In the genomic region with DNA sequence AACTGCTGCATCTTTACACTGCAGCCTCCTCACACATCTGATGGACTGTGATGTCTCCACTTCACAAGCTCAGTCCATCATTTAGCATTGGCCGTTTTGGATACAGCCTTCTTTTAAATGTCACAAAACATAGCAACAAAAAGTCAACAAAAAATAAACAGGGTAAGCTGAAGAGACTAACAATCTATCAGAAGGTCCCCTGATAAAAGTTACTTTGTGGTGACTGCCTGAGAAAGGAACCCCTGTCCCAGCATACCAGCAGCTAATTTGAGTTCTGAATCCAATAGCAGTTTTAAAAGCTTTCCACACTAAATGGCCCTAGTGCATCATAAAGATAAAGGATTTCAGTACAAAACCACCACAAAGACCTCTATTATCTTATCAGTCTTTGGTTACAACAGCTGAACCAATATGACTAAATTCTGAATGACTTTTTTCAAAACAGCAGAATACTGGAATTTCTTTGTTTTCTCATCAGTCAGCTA, we compare ENCODE assay signal across 17 cellular contexts.
DNase-seq lines count a peak whose midpoint lies in the region; ATAC-seq and TF ChIP-seq lines count a peak whose summit lies in the region.
"Had no signal": no experiment of that assay in that cellular context is flagged by ENCODE, and none has a peak within 500 bp of the region (broad histone marks: within the 10 kb centered on the region; RNA-seq: fewer than 3 reads in every experiment).

No MANE protein-coding gene starts in this region.

- intact Hi-C loops in left ventricle myocardium superior (cut with micrococcal nuclease), result loop anchor here (10.0 kb wide), 1 partner anchor 411 kb away; no protein-coding TSS in a partner anchor

- H3K4me3 ChIP-seq in SK-N-MC (no peak overlapping the region), osteoblast (ENCODE audit: insufficient read depth, low read length) (no peak overlapping the region)
- H3K4me3 ChIP-seq: colonic mucosa, suprapubic skin had no signal

- H3K27me3 Mint-ChIP-seq in HFFc6 (ENCODE audit: insufficient read depth), result no peaks in the 10 kb centered on the region
- H3K27me3 Mint-ChIP-seq: activated CD4-positive, alpha-beta T cell treated with anti-CD3 and anti-CD28 coated beads, Interleukin-2, amount 10 ng/mL, durations not matched to agents 24 days and 14 days had no signal

- H3K4me3 Mint-ChIP-seq in HFFc6, result no peak overlapping the region
- H3K4me3 Mint-ChIP-seq: activated CD4-positive, alpha-beta T cell treated with anti-CD3 and anti-CD28 coated beads, Interleukin-2, amount 10 ng/mL, durations not matched to agents 24 days and 14 days had no signal

- no peaks in the 10 kb centered on the region for H3K79me2 ChIP-seq in osteoblast (ENCODE audit: insufficient read depth, low read length)

- no peaks in the 10 kb centered on the region for H4K20me1 ChIP-seq in osteoblast (ENCODE audit: insufficient read depth, low read length)

- no peak overlapping the region for H3K4me2 ChIP-seq in osteoblast (ENCODE audit: insufficient read depth, low read length)
- H3K4me2 ChIP-seq: KMS-11 had no signal

- no peak overlapping the region for H2AFZ ChIP-seq in osteoblast (ENCODE audit: low read length)

- H3K4me1 Mint-ChIP-seq in HFFc6 (ENCODE audit: low read depth), result peaks cover 34% of the 10 kb centered on the region; the same call in 1 of the 2 replicates
- H3K4me1 Mint-ChIP-seq: activated CD4-positive, alpha-beta T cell treated with anti-CD3 and anti-CD28 coated beads, Interleukin-2, amount 10 ng/mL, durations not matched to agents 24 days and 14 days had no signal

- H3K9ac ChIP-seq in SK-N-MC (ENCODE audit: insufficient read length), result no peak overlapping the region
- H3K9ac ChIP-seq: KMS-11 had no signal

- TF ChIP-seq CTCF in HFFc6 (IDR thresholded peaks at IDR 0.05) (no peak), osteoblast (IDR thresholded peaks at IDR 0.05; ENCODE audit: extremely low read depth, low read depth, low read length) (no peak)

- no peaks in the 10 kb centered on the region for H3K27me3 ChIP-seq in osteoblast (ENCODE audit: insufficient read depth, low read length)
- H3K27me3 ChIP-seq: colonic mucosa, suprapubic skin had no signal

- H3K27ac Mint-ChIP-seq in HFFc6, result peak overlapping the region; percentile 60; the same call in 1 of the 2 replicates
- H3K27ac Mint-ChIP-seq: activated CD4-positive, alpha-beta T cell treated with anti-CD3 and anti-CD28 coated beads, Interleukin-2, amount 10 ng/mL, durations not matched to agents 24 days and 14 days had no signal

- H3K9me3 ChIP-seq in SK-N-MC (ENCODE audit: low read depth, low read length) (no peaks in the 10 kb centered on the region), osteoblast (ENCODE audit: low read depth, low read length) (no peaks in the 10 kb centered on the region)
- H3K9me3 ChIP-seq: colonic mucosa, suprapubic skin had no signal

- DNase-seq in HFFc6, result no peak
- DNase-seq in SK-N-MC (ENCODE audit: low read depth, low spot score), result no peak
- no peak for DNase-seq in left ventricle myocardium superior
- peak; percentile 10 for DNase-seq in osteoblast (ENCODE audit: insufficient read length, low spot score, missing footprints)
- no peak for DNase-seq in activated CD4-positive, alpha-beta T cell treated with anti-CD3 and anti-CD28 coated beads for 48 hours
- no peak for DNase-seq in NCI-H446 treated with DMSO at 0.1 percent for 48 hours (lab: John Stamatoyannopoulos, UW)
- no peak for DNase-seq in cerebellar cortex (ENCODE audit: low spot score)
- no peak for DNase-seq in NCI-H2081 (lab: John Stamatoyannopoulos, UW)
- DNase-seq: activated CD4-positive, alpha-beta T cell treated with anti-CD3 and anti-CD28 coated beads, Interleukin-2, amount 10 ng/mL, durations not matched to agents 24 days and 14 days; activated naive CD4-positive, alpha-beta T cell treated with Interleukin-2 at 50 U/mL for 16 hours; aorta; colonic mucosa; HCEC 1CT; left cardiac atrium; small intestine had no signal

- H3K36me3 ChIP-seq in SK-N-MC (ENCODE audit: insufficient read depth, low read length) (peaks cover 9% of the 10 kb centered on the region; the same call in 1 of the 2 replicates), osteoblast (ENCODE audit: insufficient read depth, low read length) (no peaks in the 10 kb centered on the region)
- H3K36me3 ChIP-seq: colonic mucosa, suprapubic skin had no signal

- H3K4me1 ChIP-seq in osteoblast (ENCODE audit: insufficient read depth, low read length), result peaks cover 17% of the 10 kb centered on the region
- H3K4me1 ChIP-seq: colonic mucosa, suprapubic skin had no signal

- no peaks in the 10 kb centered on the region for H3K36me3 Mint-ChIP-seq in HFFc6 (ENCODE audit: low read depth)

- H3K9me3 Mint-ChIP-seq in HFFc6, result peaks cover 3% of the 10 kb centered on the region; the same call in 1 of the 2 replicates
- H3K9me3 Mint-ChIP-seq: activated CD4-positive, alpha-beta T cell treated with anti-CD3 and anti-CD28 coated beads, Interleukin-2, amount 10 ng/mL, durations not matched to agents 24 days and 14 days had no signal

- peak overlapping the region; percentile 15; the same call in 1 of the 2 replicates for H3K27ac ChIP-seq in SK-N-MC
- H3K27ac ChIP-seq in osteoblast (ENCODE audit: low read depth, low read length), result no peak overlapping the region
- H3K27ac ChIP-seq: colonic mucosa, KMS-11, suprapubic skin had no signal

- peak; percentile 37 for ATAC-seq in left ventricle myocardium superior
